14 cellular contexts compared by ENCODE assay signal in genomic region chr1:62398377-62398776, GRCh38. TPM values are rescaled to one million over a fixed set of nuclear protein-coding genes. Genes with fewer than 3 reads are reported as not detected.
DNase-seq lines count a peak whose midpoint lies in the region; ATAC-seq and TF ChIP-seq lines count a peak whose summit lies in the region.
"Had no signal": no experiment of that assay in that cellular context is flagged by ENCODE, and none has a peak within 500 bp of the region (broad histone marks: within the 10 kb centered on the region; RNA-seq: fewer than 3 reads in every experiment).

No MANE protein-coding gene starts in this region.

- H3K36me3 ChIP-seq in A673 (ENCODE audit: insufficient read depth, low read length, poor library complexity, severe bottlenecking) = no peaks in the 10 kb centered on the region
- H3K36me3 ChIP-seq: gastrocnemius medialis had no signal

- H3K4me1 ChIP-seq in A673 (ENCODE audit: insufficient read depth, low read length, poor library complexity, severe bottlenecking) = no peaks in the 10 kb centered on the region
- H3K4me1 ChIP-seq: A549, gastrocnemius medialis had no signal

- DNase-seq in A673 (ENCODE audit: low spot score) = peak; percentile 71
- peak; percentile 69 for DNase-seq in HCEC 1CT
- DNase-seq in amniotic stem cell (lab: John Stamatoyannopoulos, UW) = peak; percentile 74
- peak; percentile 21 to 70 for DNase-seq in foreskin fibroblast
- no peak for DNase-seq in NCI-H146 treated with DMSO at 0.1 percent for 48 hours (lab: John Stamatoyannopoulos, UW; ENCODE audit: unreplicated experiment)
- no peak for DNase-seq in T-helper 17 cell
- DNase-seq in SIG-M5 treated with dmso at 0.1 percent for 504 hours (lab: John Stamatoyannopoulos, UW; ENCODE audit: unreplicated experiment) = no peak
- DNase-seq: activated CD8-positive, alpha-beta T cell treated with anti-CD3 and anti-CD28 coated beads for 36 hours; Calu3; gastrocnemius medialis; NCI-H2227 treated with DMSO at 0.1 percent for 48 hours had no signal

- BruUV-seq in A673 (replicated peaks; lab: Mats Ljungman, UMichigan) = no TSS peak

- H3K27ac ChIP-seq in A673 (ENCODE audit: low read depth, low read length, poor library complexity, severe bottlenecking) = no peak overlapping the region
- H3K27ac ChIP-seq: A549, gastrocnemius medialis had no signal

- H3K9me3 ChIP-seq in A673 (ENCODE audit: low read depth, low read length, poor library complexity, severe bottlenecking) (no peaks in the 10 kb centered on the region), T-helper 17 cell (ENCODE audit: control insufficient read depth, low read length, poor library complexity, severe bottlenecking) (no peaks in the 10 kb centered on the region)
- H3K9me3 ChIP-seq: A549, gastrocnemius medialis had no signal

- no peaks in the 10 kb centered on the region for H3K36me3 Mint-ChIP-seq in T-helper 17 cell (ENCODE audit: low read depth)
- H3K36me3 Mint-ChIP-seq: natural killer cell treated with Interleukin-12 subunit alpha and Interleukin-12 subunit beta and Interleukin-15 and Interleukin-18, amount 100 ng/mL, for 72 hours had no signal

- H3K27me3 ChIP-seq in A673 (replicated peaks; ENCODE audit: insufficient read depth, low read depth, low read length, poor library complexity) = peaks cover 10% of the 10 kb centered on the region
- H3K27me3 ChIP-seq: gastrocnemius medialis had no signal

- H3K4me3 Mint-ChIP-seq in T-helper 17 cell = no peak overlapping the region
- H3K4me3 Mint-ChIP-seq: activated CD8-positive, alpha-beta T cell treated with anti-CD3 and anti-CD28 coated beads for 36 hours; natural killer cell treated with Interleukin-12 subunit alpha and Interleukin-12 subunit beta and Interleukin-15 and Interleukin-18, amount 100 ng/mL, for 72 hours had no signal

- CTCF ChIA-PET in A673 (lab: Charles Lee) = no interaction called here

- no peak for TF ChIP-seq CTCF in A673 (conservative IDR thresholded peaks at IDR 0.05; ENCODE audit: low read depth, low read length)
- TF ChIP-seq CTCF in foreskin fibroblast (IDR thresholded peaks at IDR 0.05; ENCODE audit: low read depth, low read length) = no peak

- H3K27ac Mint-ChIP-seq in T-helper 17 cell = no peak overlapping the region
- H3K27ac Mint-ChIP-seq: activated CD8-positive, alpha-beta T cell treated with anti-CD3 and anti-CD28 coated beads for 36 hours; natural killer cell treated with Interleukin-12 subunit alpha and Interleukin-12 subunit beta and Interleukin-15 and Interleukin-18, amount 100 ng/mL, for 72 hours had no signal

- peaks cover 4% of the 10 kb centered on the region for H3K4me1 Mint-ChIP-seq in T-helper 17 cell

- peaks cover 18% of the 10 kb centered on the region for H3K27me3 Mint-ChIP-seq in T-helper 17 cell
- H3K27me3 Mint-ChIP-seq: activated CD8-positive, alpha-beta T cell treated with anti-CD3 and anti-CD28 coated beads for 36 hours had no signal

- intact Hi-C loops in A673 (cut with micrococcal nuclease; ENCODE audit: unreplicated experiment) = no loop called here

- ATAC-seq in T-helper 17 cell (no peak), HG02642 (IDR thresholded peaks at IDR 0.05; ENCODE audit: poor library complexity, unreplicated experiment) (no peak)
- ATAC-seq: A549; activated CD8-positive, alpha-beta T cell treated with anti-CD3 and anti-CD28 coated beads for 36 hours; gastrocnemius medialis; natural killer cell treated with Interleukin-12 subunit alpha and Interleukin-12 subunit beta and Interleukin-15 and Interleukin-18, amount 100 ng/mL, for 72 hours had no signal

- POLR2A ChIA-PET in A673 (lab: Charles Lee; ENCODE audit: low non-redundant PET) = no interaction called here

- H3K4me3 ChIP-seq in A673 (ENCODE audit: low read depth, low read length, poor library complexity, severe bottlenecking) (no peak overlapping the region), foreskin fibroblast (ENCODE audit: low read depth in 1 of 2, low read length in 2 of 2) (no peak overlapping the region)
- H3K4me3 ChIP-seq: A549, gastrocnemius medialis had no signal

RNA-seq across cellular contexts. Expression of gene USP1, which starts 38.5 kb away (rescaled TPM):
- total RNA-seq in A673 (2021) (85.9 and 90.0 TPM in 2 replicates), T-helper 17 cell (10 to 100 TPM; 28.3 to 29.3 TPM)

Comparison
In these comparisons a context has a peak if more than half of its experiments do, and no peak if none do; other contexts are left out.
1. DNase-seq: peak in A673 (single experiment), HCEC 1CT (single experiment), amniotic stem cell (single experiment) and foreskin fibroblast (2 of 2); none in NCI-H146 treated with DMSO at 0.1 percent for 48 hours (single experiment), T-helper 17 cell (0 of 3) and SIG-M5 treated with dmso at 0.1 percent for 504 hours (single experiment).